8 cellular contexts compared by ENCODE assay signal in genomic region chr7:29408841-29409243, GRCh38.
DNase-seq lines count a peak whose midpoint lies in the region; ATAC-seq and TF ChIP-seq lines count a peak whose summit lies in the region.

No MANE protein-coding gene starts in this region.

- H3K4me1 Mint-ChIP-seq in CD4-positive, alpha-beta memory T cell, result no peaks in the 10 kb centered on the region
- peaks cover 7% of the 10 kb centered on the region for H3K4me1 Mint-ChIP-seq in brain

- H3K27me3 ChIP-seq in CD4-positive, alpha-beta memory T cell (ENCODE audit: insufficient read depth, low read length), result no peaks in the 10 kb centered on the region
- H3K27me3 ChIP-seq in iPS DF 6.9 (ENCODE audit: control insufficient read depth, insufficient read depth, low read length) (no peaks in the 10 kb centered on the region), spleen (replicated peaks in 1 of 7) (no peaks in the 10 kb centered on the region)

- H3K27me3 Mint-ChIP-seq in CD4-positive, alpha-beta memory T cell, result no peaks in the 10 kb centered on the region
- peaks cover 3% of the 10 kb centered on the region for H3K27me3 Mint-ChIP-seq in brain

- no peak overlapping the region for H3K4me3 Mint-ChIP-seq in CD4-positive, alpha-beta memory T cell
- no peak overlapping the region for H3K4me3 Mint-ChIP-seq in brain

- peak; percentile 91 to 93 for TF ChIP-seq CTCF in brain (conservative IDR thresholded peaks at IDR 0.05)
- TF ChIP-seq CTCF in spleen (IDR thresholded peaks at IDR 0.05 in 8 of 11, conservative IDR thresholded peaks at IDR 0.05 in 3 of 11), result peak; percentile 82 to 96 (median 93)

- no CpG with 5 or more reads among the region's 7 CpGs for WGBS in iPS DF 6.9 (ENCODE audit: insufficient coverage, insufficient read length)
- WGBS in spleen, 5 donors, result 26 to 36% (median 29%) methylated on average over 7 of the region's 7 CpGs

- CTCF ChIA-PET in CD4-positive, alpha-beta memory T cell (lab: Charles Lee; ENCODE audit: partially characterized antibody), result interaction anchor here (0.7 to 9.5 kb wide), 16 partner anchors 9 to 490 kb away, joined by 3 to 215 read pairs (median 4); no protein-coding TSS in a partner anchor

- no peak for TF ChIP-seq POLR2A in spleen (IDR thresholded peaks at IDR 0.05)

- ATAC-seq in GM21447 (IDR thresholded peaks at IDR 0.05; ENCODE audit: unreplicated experiment) (peak; percentile 66), HG03025 (IDR thresholded peaks at IDR 0.05; ENCODE audit: low FRiP score, unreplicated experiment) (no peak)

- POLR2A ChIA-PET in CD4-positive, alpha-beta memory T cell (lab: Charles Lee; ENCODE audit: partially characterized antibody), result interaction anchor here (1.3 to 1.5 kb wide), 2 partner anchors 219 to 487 kb away, joined by 4 to 5 read pairs; no protein-coding TSS in a partner anchor

- no peaks in the 10 kb centered on the region for H3K9me3 ChIP-seq in CD4-positive, alpha-beta memory T cell (ENCODE audit: control insufficient read depth in 1 of 2, low read length in 2 of 2)
- H3K9me3 ChIP-seq in iPS DF 6.9 (ENCODE audit: control insufficient read depth, insufficient read depth, low read length) (no peaks in the 10 kb centered on the region), spleen (no peaks in the 10 kb centered on the region)

- peak; percentile 38 to 65 (median 57) for DNase-seq in CD4-positive, alpha-beta memory T cell
- DNase-seq in NCI-H1105 treated with DMSO at 0.1 percent for 48 hours (lab: John Stamatoyannopoulos, UW) (peak; percentile 88), SW480 (ENCODE audit: low spot score) (peak; percentile 72), iPS DF 6.9 (ENCODE audit: low read depth, low spot score) (peak; percentile 71), spleen (no peak)

- no peaks in the 10 kb centered on the region for H3K9me3 Mint-ChIP-seq in CD4-positive, alpha-beta memory T cell
- no peaks in the 10 kb centered on the region for H3K9me3 Mint-ChIP-seq in brain

- H3K36me3 Mint-ChIP-seq in CD4-positive, alpha-beta memory T cell, result no peaks in the 10 kb centered on the region
- peaks cover 3% of the 10 kb centered on the region for H3K36me3 Mint-ChIP-seq in brain

- no peaks in the 10 kb centered on the region for H3K4me1 ChIP-seq in CD4-positive, alpha-beta memory T cell (ENCODE audit: insufficient read depth, low read length)
- no peaks in the 10 kb centered on the region for H3K4me1 ChIP-seq in iPS DF 6.9 (ENCODE audit: control insufficient read depth, insufficient read depth, low read length)
- H3K4me1 ChIP-seq in spleen, result peaks cover 0 to 4% (median 2%) of the 10 kb centered on the region in 6 donors

- H3K36me3 ChIP-seq in CD4-positive, alpha-beta memory T cell (ENCODE audit: insufficient read depth, low read length), result no peaks in the 10 kb centered on the region
- no peaks in the 10 kb centered on the region for H3K36me3 ChIP-seq in iPS DF 6.9 (ENCODE audit: control insufficient read depth, insufficient read depth, low read length)
- H3K36me3 ChIP-seq in spleen, result no peaks in the 10 kb centered on the region

- no peak overlapping the region for H3K4me3 ChIP-seq in CD4-positive, alpha-beta memory T cell (ENCODE audit: low read length in 2 of 2)
- H3K4me3 ChIP-seq in iPS DF 6.9 (ENCODE audit: low read length) (no peak overlapping the region), spleen (no peak overlapping the region)

- H3K27ac Mint-ChIP-seq in CD4-positive, alpha-beta memory T cell, result no peak overlapping the region
- peak overlapping the region in 2 of 5 experiments; percentile 21 to 69 for H3K27ac Mint-ChIP-seq in brain

- H3K27ac ChIP-seq in CD4-positive, alpha-beta memory T cell (ENCODE audit: low read depth, low read length), result no peak overlapping the region
- H3K27ac ChIP-seq in iPS DF 6.9 (ENCODE audit: low read length) (no peak overlapping the region), spleen (no peak overlapping the region)

- intact Hi-C loops in CD4-positive, alpha-beta memory T cell (cut with micrococcal nuclease), result loop anchor here (1.0 to 2.0 kb wide), 5 partner anchors 166 to 487 kb away; no protein-coding TSS in a partner anchor
- intact Hi-C loops in spleen (cut with DNase I; ENCODE audit: low total_unique reads), result loop anchor here (2.0 to 5.0 kb wide), 3 partner anchors 220 to 486 kb away; no protein-coding TSS in a partner anchor
